In genomic region chr17:7989781-7990655, GRCh38 we compare ENCODE assay signal across 1 cellular context.
TF ChIP-seq lines count a peak whose summit lies in the region.

No MANE protein-coding gene starts in this region.

TF ChIP-seq in HepG2, 621 proteins besides CTCF, POLR2A, EP300 and RAD21 (continued from another document and continues in another):
- TF ChIP-seq AKNA (CRISPR knock-in tag; IDR thresholded peaks at IDR 0.05; ENCODE audit: borderline replicate concordance) (no peak), ZNF572 (CRISPR knock-in tag; IDR thresholded peaks at IDR 0.05) (no peak), ZNF576 (CRISPR knock-in tag; IDR thresholded peaks at IDR 0.05) (no peak), HDAC2 (CRISPR knock-in tag; IDR thresholded peaks at IDR 0.05) (peak; percentile 44; the same call in 1 of the 2 replicates), ZNF292 (CRISPR knock-in tag; IDR thresholded peaks at IDR 0.05; ENCODE audit: borderline replicate concordance, low read depth) (no peak), PAWR (CRISPR knock-in tag; IDR thresholded peaks at IDR 0.05; ENCODE audit: borderline replicate concordance) (no peak), RORA (CRISPR knock-in tag; IDR thresholded peaks at IDR 0.05) (no peak), ZNF558 (CRISPR knock-in tag; IDR thresholded peaks at IDR 0.05; ENCODE audit: borderline replicate concordance) (no peak), CEBPB (IDR thresholded peaks at IDR 0.05; ENCODE audit: borderline replicate concordance, low read depth, low read length) (peak; percentile 7; the same call in 1 of the 2 replicates), THRA (CRISPR knock-in tag; IDR thresholded peaks at IDR 0.05; ENCODE audit: borderline replicate concordance) (no peak), CC2D1A (CRISPR knock-in tag; IDR thresholded peaks at IDR 0.05) (0 out of 2 replicates have a peak, but pooled peaks have one; percentile 34), RBFOX2 (IDR thresholded peaks at IDR 0.05; ENCODE audit: low read depth, low read length) (peak; percentile 61), TBL1XR1 (IDR thresholded peaks at IDR 0.05; ENCODE audit: borderline replicate concordance, low read length, partially characterized antibody) (no peak), ATF6 (CRISPR knock-in tag; conservative IDR thresholded peaks at IDR 0.05) (no peak), ISL2 (CRISPR knock-in tag; IDR thresholded peaks at IDR 0.05) (no peak), ZFYVE20 (CRISPR knock-in tag; IDR thresholded peaks at IDR 0.05; ENCODE audit: borderline replicate concordance, low read depth) (no peak), CHD4 (IDR thresholded peaks at IDR 0.05; ENCODE audit: borderline replicate concordance, low read length) (no peak), YEATS4 (CRISPR knock-in tag; IDR thresholded peaks at IDR 0.05; ENCODE audit: borderline replicate concordance) (no peak), STAT6 (CRISPR knock-in tag; IDR thresholded peaks at IDR 0.05; ENCODE audit: borderline replicate concordance) (no peak), GPBP1L1 (CRISPR knock-in tag; IDR thresholded peaks at IDR 0.05) (no peak), REPIN1 (CRISPR knock-in tag; IDR thresholded peaks at IDR 0.05; ENCODE audit: borderline replicate concordance, low read depth) (peak; percentile 64; the same call in 1 of the 2 replicates), NR2F6 (IDR thresholded peaks at IDR 0.05) (no peak), NR2F6 (CRISPR knock-in tag; IDR thresholded peaks at IDR 0.05) (no peak), THAP8 (CRISPR knock-in tag; IDR thresholded peaks at IDR 0.05; ENCODE audit: borderline replicate concordance) (no peak), THAP11 (CRISPR knock-in tag; IDR thresholded peaks at IDR 0.05) (peak; percentile 64), EED (CRISPR knock-in tag; IDR thresholded peaks at IDR 0.05) (0 out of 2 replicates have a peak, but pooled peaks have one; percentile 20), ZKSCAN1 (IDR thresholded peaks at IDR 0.05; ENCODE audit: low read length) (no peak), RNF219 (CRISPR knock-in tag; IDR thresholded peaks at IDR 0.05) (no peak), SKI (IDR thresholded peaks at IDR 0.05; ENCODE audit: partially characterized antibody) (no peak), SPEN (CRISPR knock-in tag; IDR thresholded peaks at IDR 0.05; ENCODE audit: low read depth) (peak; percentile 76), ELF1 (CRISPR knock-in tag; IDR thresholded peaks at IDR 0.05) (peak; percentile 67; the same call in 1 of the 2 replicates), ZNF205 (CRISPR knock-in tag; IDR thresholded peaks at IDR 0.05) (no peak), ZNF136 (CRISPR knock-in tag; IDR thresholded peaks at IDR 0.05; ENCODE audit: low read depth) (no peak), GMEB2 (CRISPR knock-in tag; IDR thresholded peaks at IDR 0.05; ENCODE audit: low read depth) (no peak), HNRNPLL (IDR thresholded peaks at IDR 0.05; ENCODE audit: low read depth, low read length, poor library complexity, severe bottlenecking) (peak; percentile 91), ZNF747 (CRISPR knock-in tag; IDR thresholded peaks at IDR 0.05; ENCODE audit: borderline replicate concordance) (no peak), ZNF678 (CRISPR knock-in tag; IDR thresholded peaks at IDR 0.05) (no peak), ZFP90 (CRISPR knock-in tag; IDR thresholded peaks at IDR 0.05; ENCODE audit: borderline replicate concordance) (no peak), PAF1 (CRISPR knock-in tag; IDR thresholded peaks at IDR 0.05) (no peak), ARNTL (CRISPR knock-in tag; IDR thresholded peaks at IDR 0.05) (0 out of 2 replicates have a peak, but pooled peaks have one; percentile 40), DNMT1 (CRISPR knock-in tag; IDR thresholded peaks at IDR 0.05) (no peak), ZNF235 (CRISPR knock-in tag; IDR thresholded peaks at IDR 0.05; ENCODE audit: borderline replicate concordance) (no peak), SAP130 (CRISPR knock-in tag; IDR thresholded peaks at IDR 0.05; ENCODE audit: low read depth) (peak; percentile 54), ZNF275 (CRISPR knock-in tag; IDR thresholded peaks at IDR 0.05; ENCODE audit: borderline replicate concordance) (no peak), THYN1 (CRISPR knock-in tag; IDR thresholded peaks at IDR 0.05; ENCODE audit: borderline replicate concordance, low read depth) (no peak)
